In the genomic region with DNA sequence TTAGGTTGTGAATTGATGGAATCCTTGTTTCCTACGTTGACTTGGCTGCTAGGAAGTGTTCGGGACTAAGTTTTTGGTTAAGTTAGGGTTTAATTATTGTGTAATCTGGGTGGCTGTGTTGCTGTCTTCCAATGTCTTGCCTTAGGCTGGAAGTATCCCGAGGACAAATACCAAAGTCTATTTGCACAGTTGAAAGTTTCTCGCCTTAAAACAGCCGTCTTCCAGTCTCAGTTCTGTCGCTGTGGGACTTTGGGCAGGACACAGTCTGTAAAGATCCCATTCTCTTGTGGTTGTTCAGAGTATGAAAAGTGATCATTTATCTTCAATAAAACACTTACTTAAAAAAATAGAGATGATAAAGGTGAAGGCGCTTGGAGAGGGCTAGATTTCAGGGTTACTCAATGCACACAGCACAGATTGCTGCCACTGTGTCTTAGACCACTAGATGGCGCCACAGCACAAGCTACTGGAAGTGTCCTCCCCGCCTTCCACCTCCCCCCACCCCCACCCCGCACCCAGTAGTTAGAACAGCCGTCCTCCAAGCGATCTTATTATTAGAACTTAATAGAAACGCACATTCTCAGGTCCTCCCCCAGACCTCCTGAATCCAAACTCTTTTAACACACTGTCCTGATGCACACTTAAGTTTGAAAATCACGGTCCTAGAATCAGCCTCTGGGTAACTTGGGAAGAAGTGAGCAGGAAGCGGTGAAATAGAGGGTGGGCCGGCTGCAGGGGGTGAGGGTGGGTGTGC, we compare ENCODE assay signal across 8 cellular contexts. TPM values are rescaled to one million over a fixed set of nuclear protein-coding genes. Genes with fewer than 3 reads are reported as not detected.
DNase-seq lines count a peak whose midpoint lies in the region; ATAC-seq and TF ChIP-seq lines count a peak whose summit lies in the region.

No MANE protein-coding gene starts in this region.

- in situ Hi-C loops in transverse colon (cut with MboI; ENCODE audit: low pct_ligation_motif_present in 1 of 4, low pct_unique_long_range_greater_than_20kb in 1 of 4, low sequenced_read_pairs in 3 of 4) = loop anchor here in 2 of 4 donors (25.0 kb wide), 2 partner anchors 606 to 981 kb away; a partner anchor contains a TSS

- peak overlapping the region; percentile 72 for H2AFZ ChIP-seq in parathyroid adenoma

- H3K4me1 ChIP-seq in RWPE2 (ENCODE audit: insufficient read depth, poor library complexity, severe bottlenecking) = no peaks in the 10 kb centered on the region
- peaks cover 0 to 7% (median 0%) of the 10 kb centered on the region in 3 donors for H3K4me1 ChIP-seq in gastroesophageal sphincter
- H3K4me1 ChIP-seq in parathyroid adenoma = peaks cover 11% of the 10 kb centered on the region
- H3K4me1 ChIP-seq in transverse colon = no peaks in the 10 kb centered on the region

- TF ChIP-seq EP300 in gastroesophageal sphincter (IDR thresholded peaks at IDR 0.05) (no peak), transverse colon (IDR thresholded peaks at IDR 0.05; ENCODE audit: low read depth) (no peak)

- intact Hi-C loops in transverse colon (cut with DNase I; ENCODE audit: low total_unique reads) = loop anchor here (10.0 kb wide), 2 partner anchors 614 to 704 kb away; a partner anchor contains a TSS

- no peak overlapping the region for H3K27ac ChIP-seq in RWPE2 (ENCODE audit: poor library complexity, severe bottlenecking)
- H3K27ac ChIP-seq in gastroesophageal sphincter = no peak overlapping the region
- H3K27ac ChIP-seq in parathyroid adenoma = peak overlapping the region; percentile 79
- no peak overlapping the region for H3K27ac ChIP-seq in transverse colon

- 37 to 40% methylated on average over 10 of the region's 16 CpGs for WGBS in gastroesophageal sphincter (ENCODE audit: low coverage in 1 of 2), 2 donors
- WGBS in transverse colon (ENCODE audit: low coverage in 1 of 2), 2 donors = 22 to 48% methylated on average over 4 to 16 of the region's 16 CpGs

- no peak overlapping the region for H3K9ac ChIP-seq in parathyroid adenoma

- no peaks in the 10 kb centered on the region for H3K79me2 ChIP-seq in parathyroid adenoma

- ATAC-seq in RWPE2 (ENCODE audit: low read depth) = peak; percentile 95
- peak; percentile 91 for ATAC-seq in gastroesophageal sphincter
- ATAC-seq in HG03565 (IDR thresholded peaks at IDR 0.05; ENCODE audit: unreplicated experiment) = no peak

- TF ChIP-seq CTCF in GM12864 (IDR thresholded peaks at IDR 0.05; ENCODE audit: low read depth, low read length, missing control alignments) (peak; percentile 86), RWPE2 (IDR thresholded peaks at IDR 0.05; ENCODE audit: poor library complexity, severe bottlenecking) (peak; percentile 89), gastroesophageal sphincter (IDR thresholded peaks at IDR 0.05) (peak; percentile 68 to 91 (median 83)), parathyroid adenoma (IDR thresholded peaks at IDR 0.05) (peak; percentile 81), transverse colon (IDR thresholded peaks at IDR 0.05) (peak; percentile 66 to 93 (median 90))

- H3K9me3 ChIP-seq in MG63 (no peaks in the 10 kb centered on the region), RWPE2 (ENCODE audit: severe bottlenecking) (no peaks in the 10 kb centered on the region), gastroesophageal sphincter (no peaks in the 10 kb centered on the region), parathyroid adenoma (ENCODE audit: control insufficient read depth, low read length) (no peaks in the 10 kb centered on the region), transverse colon (no peaks in the 10 kb centered on the region)

- no peak overlapping the region for H3K4me3 ChIP-seq in GM12864 (ENCODE audit: low read depth, low read length)
- H3K4me3 ChIP-seq in MG63 = no peak overlapping the region
- H3K4me3 ChIP-seq in RWPE2 (ENCODE audit: severe bottlenecking) = no peak overlapping the region
- H3K4me3 ChIP-seq in gastroesophageal sphincter = peak overlapping the region in 1 of 2 donors; percentile 18
- no peak overlapping the region for H3K4me3 ChIP-seq in parathyroid adenoma (ENCODE audit: low read depth, low read length)
- H3K4me3 ChIP-seq in transverse colon = peak overlapping the region in 1 of 4 donors; percentile 3

- peak overlapping the region; percentile 58 for H3K4me2 ChIP-seq in parathyroid adenoma (ENCODE audit: low read length)

- TF ChIP-seq POLR2A in gastroesophageal sphincter (IDR thresholded peaks at IDR 0.05) = no peak
- no peak for TF ChIP-seq POLR2A in transverse colon (IDR thresholded peaks at IDR 0.05)

- H3K36me3 ChIP-seq in MG63 = no peaks in the 10 kb centered on the region
- H3K36me3 ChIP-seq in RWPE2 (ENCODE audit: low read depth) = no peaks in the 10 kb centered on the region
- H3K36me3 ChIP-seq in gastroesophageal sphincter = peaks cover 0 to 5% of the 10 kb centered on the region in 2 donors
- H3K36me3 ChIP-seq in parathyroid adenoma (ENCODE audit: control insufficient read depth, insufficient read depth, low read length) = no peaks in the 10 kb centered on the region
- peaks cover 0 to under 1% (median 0%) of the 10 kb centered on the region in 4 donors for H3K36me3 ChIP-seq in transverse colon

- DNase-seq in GM12864 (ENCODE audit: low read depth) (peak; percentile 48), MG63 (peak; percentile 66), RWPE2 (ENCODE audit: low spot score) (no peak), transverse colon (peak; percentile 86)
- DNase-seq in activated gamma-delta T cell treated with anti-CD3 and anti-CD28 coated beads, Interleukin-2, amount 50 U/mL, for 16 hours (ENCODE audit: low read depth) = peak; percentile 72

- H3K27me3 ChIP-seq in MG63 = no peaks in the 10 kb centered on the region
- no peaks in the 10 kb centered on the region for H3K27me3 ChIP-seq in RWPE2 (ENCODE audit: insufficient read depth, poor library complexity, severe bottlenecking)
- H3K27me3 ChIP-seq in gastroesophageal sphincter = no peaks in the 10 kb centered on the region
- H3K27me3 ChIP-seq in parathyroid adenoma (ENCODE audit: control insufficient read depth, insufficient read depth, low read length) = no peaks in the 10 kb centered on the region
- H3K27me3 ChIP-seq in transverse colon = no peaks in the 10 kb centered on the region

RNA-seq across cellular contexts. Expression of a gene that starts 45.8 kb away (rescaled TPM):
- 3.4 and 7.0 TPM in 2 replicates for total RNA-seq in MG63 (2014; rRNA removed; shearing (Covaris generic); ENCODE audit: low replicate concordance)
- total RNA-seq in gastroesophageal sphincter (100 to 1,000 TPM in 1 of 4 donors, 10 to 100 TPM in 3; 78.6 to 154 (median 95.4) TPM), transverse colon (100 to 1,000 TPM; 137 to 193 (median 171) TPM)
